ENCODE assay signal across 16 cellular contexts in the genomic region with DNA sequence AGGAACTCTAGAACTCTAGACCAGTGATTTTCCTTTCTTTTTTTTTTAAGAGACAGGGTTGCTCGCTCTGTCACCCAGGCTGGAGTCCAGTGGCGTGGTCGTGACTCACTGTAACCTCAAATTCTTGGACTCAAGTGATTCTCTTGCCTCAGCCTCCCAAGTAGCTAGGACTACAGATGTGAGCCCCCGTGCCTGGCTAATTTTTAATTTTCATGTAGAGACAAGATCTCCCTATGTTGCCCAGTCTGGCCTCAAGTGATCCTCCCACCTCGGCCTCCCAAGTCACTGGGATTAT. TPM values are rescaled to one million over a fixed set of nuclear protein-coding genes. Genes with fewer than 3 reads are reported as not detected.
DNase-seq lines count a peak whose midpoint lies in the region; ATAC-seq and TF ChIP-seq lines count a peak whose summit lies in the region.
"Had no signal": no experiment of that assay in that cellular context is flagged by ENCODE, and none has a peak within 500 bp of the region (broad histone marks: within the 10 kb centered on the region; RNA-seq: fewer than 3 reads in every experiment).

No MANE protein-coding gene starts in this region.

- H3K4me1 Mint-ChIP-seq in CD14-positive monocyte, result peaks cover 37% of the 10 kb centered on the region
- peaks cover 36% of the 10 kb centered on the region for H3K4me1 Mint-ChIP-seq in activated CD8-positive, alpha-beta memory T cell treated with anti-CD3 and anti-CD28 coated beads, Interleukin-2, amount 10 ng/mL, durations not matched to agents 7 days and 5 days

- H3K27me3 Mint-ChIP-seq in CD14-positive monocyte (ENCODE audit: low read depth in 3 of 3), result peaks cover 0 to 3% (median 0%) of the 10 kb centered on the region in 3 donors
- no peaks in the 10 kb centered on the region for H3K27me3 Mint-ChIP-seq in activated CD8-positive, alpha-beta memory T cell treated with anti-CD3 and anti-CD28 coated beads, Interleukin-2, amount 10 ng/mL, durations not matched to agents 7 days and 5 days

- peaks cover 0 to 3% (median 0%) of the 10 kb centered on the region in 7 donors for H3K9me3 Mint-ChIP-seq in CD14-positive monocyte
- no peaks in the 10 kb centered on the region for H3K9me3 Mint-ChIP-seq in activated CD8-positive, alpha-beta memory T cell treated with anti-CD3 and anti-CD28 coated beads, Interleukin-2, amount 10 ng/mL, durations not matched to agents 7 days and 5 days (ENCODE audit: low read depth)

- no peaks in the 10 kb centered on the region for H3K36me3 Mint-ChIP-seq in CD14-positive monocyte
- H3K36me3 Mint-ChIP-seq in activated CD8-positive, alpha-beta memory T cell treated with anti-CD3 and anti-CD28 coated beads, Interleukin-2, amount 10 ng/mL, durations not matched to agents 7 days and 5 days, result peaks cover 8% of the 10 kb centered on the region

- in situ Hi-C loops in brain microvascular endothelial cell (cut with HindIII; ENCODE audit: low pct_ligation_motif_present, low sequenced_read_pairs), result no loop called here

- intact Hi-C loops in CD14-positive monocyte (cut with micrococcal nuclease), result no loop called here

- H3K4me3 ChIP-seq in brain microvascular endothelial cell (ENCODE audit: low read depth, low read length) (no peak overlapping the region), lung (no peak overlapping the region)
- H3K4me3 ChIP-seq: adrenal gland, BLaER1 had no signal

- no peak for ATAC-seq in lung (ENCODE audit: insufficient read depth, low FRiP score)
- ATAC-seq in activated CD8-positive, alpha-beta memory T cell treated with anti-CD3 and anti-CD28 coated beads, Interleukin-2, amount 10 ng/mL, durations not matched to agents 7 days and 5 days, result no peak
- ATAC-seq: stimulated activated naive CD8-positive, alpha-beta T cell treated with anti-CD3 and anti-CD28 coated beads, Interleukin-15, Interleukin-2, amounts not matched to agents 100 U/mL and 50 U/mL, for 24 hours had no signal

- H3K27ac Mint-ChIP-seq in CD14-positive monocyte, result peak overlapping the region in 2 of 7 donors; percentile 8 to 16
- H3K27ac Mint-ChIP-seq in activated CD8-positive, alpha-beta memory T cell treated with anti-CD3 and anti-CD28 coated beads, Interleukin-2, amount 10 ng/mL, durations not matched to agents 7 days and 5 days, result no peak overlapping the region

- H3K27ac ChIP-seq in brain microvascular endothelial cell, result no peak overlapping the region
- no peak overlapping the region for H3K27ac ChIP-seq in lung (ENCODE audit: low read depth in 1 of 2, low read length in 1 of 2)
- H3K27ac ChIP-seq: adrenal gland, BLaER1 had no signal

- CTCF ChIA-PET in activated CD8-positive, alpha-beta memory T cell treated with anti-CD3 and anti-CD28 coated beads, Interleukin-2, amount 10 ng/mL, durations not matched to agents 7 days and 5 days (lab: Charles Lee), result no interaction called here

- H3K36me3 ChIP-seq in brain microvascular endothelial cell (replicated peaks) (no peaks in the 10 kb centered on the region), lung (ENCODE audit: control insufficient read depth in 2 of 2, insufficient read depth in 2 of 2, low read length in 2 of 2) (no peaks in the 10 kb centered on the region)
- H3K36me3 ChIP-seq: adrenal gland, BLaER1 had no signal

- peaks cover 5 to 16% of the 10 kb centered on the region in 2 donors for H3K4me1 ChIP-seq in lung (ENCODE audit: control insufficient read depth in 2 of 2, insufficient read depth in 2 of 2, low read length in 2 of 2)

- no peaks in the 10 kb centered on the region for H3K27me3 ChIP-seq in brain microvascular endothelial cell (replicated peaks)
- no peaks in the 10 kb centered on the region for H3K27me3 ChIP-seq in lung (ENCODE audit: control insufficient read depth, insufficient read depth)
- H3K27me3 ChIP-seq: adrenal gland, BLaER1 had no signal

- peak; percentile 83 for DNase-seq in ELR (ENCODE audit: low read depth)
- peak; percentile 80 for DNase-seq in M059J (ENCODE audit: low read depth)
- DNase-seq in brain microvascular endothelial cell, result peak; percentile 62
- DNase-seq in lung (ENCODE audit: low spot score), result peak; percentile 44
- DNase-seq in NCI-H1417 (lab: John Stamatoyannopoulos, UW), result no peak
- DNase-seq in CD14-positive monocyte (ENCODE audit: low spot score), result no peak
- no peak for DNase-seq in Kasumi-1 (lab: John Stamatoyannopoulos, UW)
- DNase-seq in activated CD8-positive, alpha-beta memory T cell treated with anti-CD3 and anti-CD28 coated beads, Interleukin-2, amount 10 ng/mL, durations not matched to agents 7 days and 5 days, result no peak
- DNase-seq: adrenal gland; GF-D8; NCI-H1105 treated with DMSO at 0.1 percent for 48 hours; NCI-H446 treated with DMSO at 0.1 percent for 48 hours; RPMI8226; stimulated activated CD4-positive, alpha-beta T cell treated with anti-CD3 and anti-CD28 coated beads, Interleukin-4, amount 100 ng/mL, for 4 hours; stimulated activated naive CD8-positive, alpha-beta T cell treated with anti-CD3 and anti-CD28 coated beads, Interleukin-15, Interleukin-2, amounts not matched to agents 100 U/mL and 50 U/mL, for 24 hours had no signal

- 78 to 92% methylated on average over 5 of the region's 5 CpGs for WGBS in lung, 2 donors

- H3K4me3 Mint-ChIP-seq in CD14-positive monocyte, result no peak overlapping the region
- no peak overlapping the region for H3K4me3 Mint-ChIP-seq in activated CD8-positive, alpha-beta memory T cell treated with anti-CD3 and anti-CD28 coated beads, Interleukin-2, amount 10 ng/mL, durations not matched to agents 7 days and 5 days

- no peaks in the 10 kb centered on the region for H3K9me3 ChIP-seq in lung (ENCODE audit: control insufficient read depth in 2 of 2, insufficient read depth in 1 of 2, low read length in 1 of 2)
- H3K9me3 ChIP-seq: adrenal gland, BLaER1 had no signal

- no peak for TF ChIP-seq CTCF in brain microvascular endothelial cell (IDR thresholded peaks at IDR 0.05; ENCODE audit: low read depth, low read length, missing control alignments)
- no peak for TF ChIP-seq CTCF in lung (IDR thresholded peaks at IDR 0.05; ENCODE audit: control extremely low read depth, extremely low read depth)
- TF ChIP-seq CTCF in CD14-positive monocyte (IDR thresholded peaks at IDR 0.05), result no peak

RNA-seq across cellular contexts. Expression of gene RYBP, which starts 42.3 kb away (rescaled TPM):
- 3.3 and 6.6 TPM in 2 replicates for total RNA-seq in M059J (2014; rRNA removed; shearing (Covaris generic))
- 10 to 100 TPM; 16.5 to 38.6 TPM for total RNA-seq in lung
- polyA plus RNA-seq in lung (10 to 100 TPM in 1 of 2 donors, 1 to 10 TPM in 1; 9.6 to 11.7 TPM), CD14-positive monocyte (1 to 10 TPM; 1.2 to 2.2 TPM)
- total RNA-seq in activated CD8-positive, alpha-beta memory T cell treated with anti-CD3 and anti-CD28 coated beads, Interleukin-2, amount 10 ng/mL, durations not matched to agents 7 days and 5 days, result 10 to 100 TPM; 11.7 to 17.9 TPM

Comparison
In these comparisons a context has a peak if more than half of its experiments do, and no peak if none do; other contexts are left out.
1. DNase-seq: peak in ELR (single experiment), M059J (single experiment), brain microvascular endothelial cell (single experiment) and lung (single experiment); none in NCI-H1417 (0 of 3), CD14-positive monocyte (single experiment), Kasumi-1 (0 of 2) and activated CD8-positive, alpha-beta memory T cell treated with anti-CD3 and anti-CD28 coated beads, Interleukin-2, amount 10 ng/mL, durations not matched to agents 7 days and 5 days (single experiment).